In genomic region chr2:59276917-59277316, GRCh38 we compare ENCODE assay signal across 20 cellular contexts.
A peak's percentile ranks its signal among the peaks of the same experiment; 100 is the strongest.
DNase-seq lines count a peak whose midpoint lies in the region; ATAC-seq and TF ChIP-seq lines count a peak whose summit lies in the region.
"Had no signal": no experiment of that assay in that cellular context is flagged by ENCODE, and none has a peak within 500 bp of the region (broad histone marks: within the 10 kb centered on the region; RNA-seq: fewer than 3 reads in every experiment).

No MANE protein-coding gene starts in this region.

- intact Hi-C loops in PC-9 (cut with micrococcal nuclease; ENCODE audit: unreplicated experiment): no loop called here

- CTCF ChIA-PET in PC-9 (lab: Charles Lee): no interaction called here

- no peaks in the 10 kb centered on the region for H3K79me2 ChIP-seq in PC-9 (ENCODE audit: low read depth)

- H3K9me2 ChIP-seq in PC-9 (ENCODE audit: insufficient read depth): no peaks in the 10 kb centered on the region

- H3K4me3 ChIP-seq in kidney epithelial cell (ENCODE audit: low read depth, low read length): no peak overlapping the region
- H3K4me3 ChIP-seq in PC-9: no peak overlapping the region
- H3K4me3 ChIP-seq: SJCRH30 had no signal

- H3K27me3 ChIP-seq in kidney epithelial cell (ENCODE audit: control insufficient read depth, insufficient read depth, low read length): no peaks in the 10 kb centered on the region
- H3K27me3 ChIP-seq in PC-9 (ENCODE audit: insufficient read depth, low read depth): no peaks in the 10 kb centered on the region
- H3K27me3 ChIP-seq: SJCRH30 had no signal

- H3K36me3 ChIP-seq in kidney epithelial cell (ENCODE audit: control insufficient read depth, insufficient read depth, low read length) (no peaks in the 10 kb centered on the region), PC-9 (ENCODE audit: low read depth) (no peaks in the 10 kb centered on the region)
- H3K36me3 ChIP-seq: SJCRH30 had no signal

- H2AFZ ChIP-seq in PC-9: no peak overlapping the region

- BruUV-seq in PC-9 (replicated peaks; lab: Mats Ljungman, UMichigan): no TSS peak

- peak; percentile 75 for ATAC-seq in GM19467 (IDR thresholded peaks at IDR 0.05; ENCODE audit: unreplicated experiment)
- ATAC-seq in HG03457 (IDR thresholded peaks at IDR 0.05; ENCODE audit: unreplicated experiment): peak; percentile 61
- no peak for ATAC-seq in SK-N-SH treated with all-trans-retinoic acid at 6 μM for 48 hours

- H3K4me2 ChIP-seq in PC-9: no peak overlapping the region
- H3K4me2 ChIP-seq: KMS-11 had no signal

- TF ChIP-seq CTCF in kidney epithelial cell (IDR thresholded peaks at IDR 0.05; ENCODE audit: insufficient read depth, low read length, poor library complexity, severe bottlenecking) (no peak), PC-9 (conservative IDR thresholded peaks at IDR 0.05) (no peak)

- H4K20me1 ChIP-seq in PC-9 (ENCODE audit: insufficient read depth): no peaks in the 10 kb centered on the region

- no peaks in the 10 kb centered on the region for H3K4me1 ChIP-seq in PC-9 (replicated peaks; ENCODE audit: insufficient read depth)
- H3K4me1 ChIP-seq: SJCRH30 had no signal

- in situ Hi-C loops in Caki2 (cut with HindIII; ENCODE audit: low pct_unique_long_range_greater_than_20kb, low sequenced_read_pairs): no loop called here

- H3K9me3 ChIP-seq in PC-9 (ENCODE audit: insufficient read depth, low read depth): no peaks in the 10 kb centered on the region
- H3K9me3 ChIP-seq: SJCRH30 had no signal

- POLR2A ChIA-PET in PC-9 (lab: Charles Lee; ENCODE audit: unreplicated experiment): no interaction called here

- peak; percentile 58 for DNase-seq in Caki2 (ENCODE audit: low read depth)
- DNase-seq in kidney epithelial cell (ENCODE audit: low read depth): peak; percentile 9
- no peak for DNase-seq in PC-9
- DNase-seq in activated CD4-positive, CD25-positive, alpha-beta regulatory T cell (lab: John Stamatoyannopoulos, UW): no peak
- DNase-seq in stimulated activated CD8-positive, alpha-beta memory T cell treated with anti-CD3 and anti-CD28 coated beads, Interleukin-4, amount 100 ng/mL, for 48 hours: no peak
- DNase-seq: 8988T, DMS 273 treated with DMSO at 0.1 percent for 48 hours, MV-4-11, NCI-H187, NCI-H2107, NCI-H2227 treated with DMSO at 0.1 percent for 48 hours, NCI-H510A treated with DMSO at 0.1 percent for 48 hours, NCI-H82, RPMI8226, SW 1271 had no signal

- no peaks in the 10 kb centered on the region for H3F3A ChIP-seq in PC-9 (ENCODE audit: insufficient read depth, low read depth)

- H3K27ac ChIP-seq in PC-9: no peak overlapping the region
- H3K27ac ChIP-seq: KMS-11, SJCRH30 had no signal

TF ChIP-seq in SK-N-SH treated with all-trans-retinoic acid at 6 μM for 48 hours, 23 proteins besides CTCF, POLR2A, EP300 and RAD21:
- TF ChIP-seq TCF4 (CRISPR knock-in tag; IDR thresholded peaks at IDR 0.05; ENCODE audit: borderline replicate concordance): no peak
- TF ChIP-seq ZFP3 (CRISPR knock-in tag; IDR thresholded peaks at IDR 0.05): no peak
- no peak for TF ChIP-seq CSDC2 (CRISPR knock-in tag; IDR thresholded peaks at IDR 0.05)
- no peak for TF ChIP-seq ZC3H10 (CRISPR knock-in tag; IDR thresholded peaks at IDR 0.05)
- no peak for TF ChIP-seq ZNF8 (CRISPR knock-in tag; IDR thresholded peaks at IDR 0.05)
- no peak for TF ChIP-seq OSR1 (CRISPR knock-in tag; IDR thresholded peaks at IDR 0.05)
- TF ChIP-seq RARB (CRISPR knock-in tag; IDR thresholded peaks at IDR 0.05): no peak
- TF ChIP-seq, protein P1, sequence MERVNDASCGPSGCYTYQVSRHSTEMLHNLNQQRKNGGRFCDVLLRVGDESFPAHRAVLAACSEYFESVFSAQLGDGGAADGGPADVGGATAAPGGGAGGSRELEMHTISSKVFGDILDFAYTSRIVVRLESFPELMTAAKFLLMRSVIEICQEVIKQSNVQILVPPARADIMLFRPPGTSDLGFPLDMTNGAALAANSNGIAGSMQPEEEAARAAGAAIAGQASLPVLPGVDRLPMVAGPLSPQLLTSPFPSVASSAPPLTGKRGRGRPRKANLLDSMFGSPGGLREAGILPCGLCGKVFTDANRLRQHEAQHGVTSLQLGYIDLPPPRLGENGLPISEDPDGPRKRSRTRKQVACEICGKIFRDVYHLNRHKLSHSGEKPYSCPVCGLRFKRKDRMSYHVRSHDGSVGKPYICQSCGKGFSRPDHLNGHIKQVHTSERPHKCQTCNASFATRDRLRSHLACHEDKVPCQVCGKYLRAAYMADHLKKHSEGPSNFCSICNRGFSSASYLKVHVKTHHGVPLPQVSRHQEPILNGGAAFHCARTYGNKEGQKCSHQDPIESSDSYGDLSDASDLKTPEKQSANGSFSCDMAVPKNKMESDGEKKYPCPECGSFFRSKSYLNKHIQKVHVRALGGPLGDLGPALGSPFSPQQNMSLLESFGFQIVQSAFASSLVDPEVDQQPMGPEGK (CRISPR knock-in tag; IDR thresholded peaks at IDR 0.05; ENCODE audit: borderline replicate concordance): no peak
- TF ChIP-seq, protein P2, sequence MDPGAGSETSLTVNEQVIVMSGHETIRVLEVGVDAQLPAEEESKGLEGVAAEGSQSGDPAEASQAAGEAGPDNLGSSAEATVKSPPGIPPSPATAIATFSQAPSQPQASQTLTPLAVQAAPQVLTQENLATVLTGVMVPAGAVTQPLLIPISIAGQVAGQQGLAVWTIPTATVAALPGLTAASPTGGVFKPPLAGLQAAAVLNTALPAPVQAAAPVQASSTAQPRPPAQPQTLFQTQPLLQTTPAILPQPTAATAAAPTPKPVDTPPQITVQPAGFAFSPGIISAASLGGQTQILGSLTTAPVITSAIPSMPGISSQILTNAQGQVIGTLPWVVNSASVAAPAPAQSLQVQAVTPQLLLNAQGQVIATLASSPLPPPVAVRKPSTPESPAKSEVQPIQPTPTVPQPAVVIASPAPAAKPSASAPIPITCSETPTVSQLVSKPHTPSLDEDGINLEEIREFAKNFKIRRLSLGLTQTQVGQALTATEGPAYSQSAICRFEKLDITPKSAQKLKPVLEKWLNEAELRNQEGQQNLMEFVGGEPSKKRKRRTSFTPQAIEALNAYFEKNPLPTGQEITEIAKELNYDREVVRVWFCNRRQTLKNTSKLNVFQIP (CRISPR knock-in tag; IDR thresholded peaks at IDR 0.05; ENCODE audit: borderline replicate concordance, low read depth): no peak
- no peak for TF ChIP-seq GLIS3 (CRISPR knock-in tag; IDR thresholded peaks at IDR 0.05)
- no peak for TF ChIP-seq ISL1 (CRISPR knock-in tag; IDR thresholded peaks at IDR 0.05)
- TF ChIP-seq SNAI2 (CRISPR knock-in tag; IDR thresholded peaks at IDR 0.05): no peak
- no peak for TF ChIP-seq CREB5 (CRISPR knock-in tag; IDR thresholded peaks at IDR 0.05; ENCODE audit: low read depth)
- TF ChIP-seq PPARA (CRISPR knock-in tag; IDR thresholded peaks at IDR 0.05; ENCODE audit: borderline replicate concordance): no peak
- TF ChIP-seq ARNTL (CRISPR knock-in tag; IDR thresholded peaks at IDR 0.05; ENCODE audit: borderline replicate concordance, low read depth): no peak
- no peak for TF ChIP-seq ZFP30 (CRISPR knock-in tag; IDR thresholded peaks at IDR 0.05)
- TF ChIP-seq BACH2 (CRISPR knock-in tag; IDR thresholded peaks at IDR 0.05; ENCODE audit: borderline replicate concordance): no peak
- no peak for TF ChIP-seq TOX (CRISPR knock-in tag; IDR thresholded peaks at IDR 0.05; ENCODE audit: borderline replicate concordance)
- TF ChIP-seq, protein P3, sequence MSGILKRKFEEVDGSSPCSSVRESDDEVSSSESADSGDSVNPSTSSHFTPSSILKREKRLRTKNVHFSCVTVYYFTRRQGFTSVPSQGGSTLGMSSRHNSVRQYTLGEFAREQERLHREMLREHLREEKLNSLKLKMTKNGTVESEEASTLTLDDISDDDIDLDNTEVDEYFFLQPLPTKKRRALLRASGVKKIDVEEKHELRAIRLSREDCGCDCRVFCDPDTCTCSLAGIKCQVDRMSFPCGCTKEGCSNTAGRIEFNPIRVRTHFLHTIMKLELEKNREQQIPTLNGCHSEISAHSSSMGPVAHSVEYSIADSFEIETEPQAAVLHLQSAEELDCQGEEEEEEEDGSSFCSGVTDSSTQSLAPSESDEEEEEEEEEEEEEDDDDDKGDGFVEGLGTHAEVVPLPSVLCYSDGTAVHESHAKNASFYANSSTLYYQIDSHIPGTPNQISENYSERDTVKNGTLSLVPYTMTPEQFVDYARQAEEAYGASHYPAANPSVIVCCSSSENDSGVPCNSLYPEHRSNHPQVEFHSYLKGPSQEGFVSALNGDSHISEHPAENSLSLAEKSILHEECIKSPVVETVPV (CRISPR knock-in tag; IDR thresholded peaks at IDR 0.05): no peak
- no peak for TF ChIP-seq ZNF565 (CRISPR knock-in tag; conservative IDR thresholded peaks at IDR 0.05; ENCODE audit: low read depth)

Comparison
In these comparisons a context has a peak if more than half of its experiments do, and no peak if none do; other contexts are left out.
1. DNase-seq: peak in Caki2 (single experiment) and kidney epithelial cell (single experiment); none in PC-9 (0 of 2), activated CD4-positive, CD25-positive, alpha-beta regulatory T cell (0 of 4) and stimulated activated CD8-positive, alpha-beta memory T cell treated with anti-CD3 and anti-CD28 coated beads, Interleukin-4, amount 100 ng/mL, for 48 hours (single experiment).